22 cellular contexts compared by ENCODE assay signal in the genomic region with DNA sequence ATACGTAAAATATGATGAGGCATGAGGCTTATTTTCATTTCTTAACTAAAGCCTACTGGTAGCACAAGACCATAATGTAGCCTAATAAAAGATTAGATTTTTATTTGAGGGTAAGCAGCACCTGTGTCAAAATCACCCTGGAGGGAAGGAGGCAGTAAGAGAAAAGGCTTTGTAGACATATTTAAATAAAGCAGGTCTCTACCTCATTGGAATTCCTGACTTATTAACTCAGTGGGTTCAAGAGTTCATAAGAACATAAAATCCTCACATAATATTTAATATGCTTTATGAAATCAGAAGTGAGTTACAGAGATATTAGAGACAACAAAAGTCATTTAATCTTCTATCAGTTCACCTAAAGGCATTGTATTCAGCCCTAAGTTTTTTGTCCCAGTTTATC.
DNase-seq lines count a peak whose midpoint lies in the region; ATAC-seq and TF ChIP-seq lines count a peak whose summit lies in the region.
"Had no signal": no experiment of that assay in that cellular context is flagged by ENCODE, and none has a peak within 500 bp of the region (broad histone marks: within the 10 kb centered on the region; RNA-seq: fewer than 3 reads in every experiment).

No MANE protein-coding gene starts in this region.

- intact Hi-C loops in HCT116 (cut with micrococcal nuclease): no loop called here

- no peaks in the 10 kb centered on the region for H3K79me2 ChIP-seq in HCT116 (ENCODE audit: insufficient read depth, low read length)

- no peaks in the 10 kb centered on the region for H3K9me3 Mint-ChIP-seq in nephron
- H3K9me3 Mint-ChIP-seq: H9 had no signal

- H3K27ac Mint-ChIP-seq in nephron: peak overlapping the region in 2 of 3 experiments; percentile 1 to 47
- H3K27ac Mint-ChIP-seq: CD4-positive, CD25-positive, alpha-beta regulatory T cell; H9 had no signal

- RAD21 ChIA-PET in HCT116 (lab: Charles Lee; ENCODE audit: low non-redundant PET in 1 of 2, low total read pairs in 2 of 2, uncharacterized antibody in 2 of 2, unreplicated experiment in 2 of 2): no interaction called here

- H3K36me3 ChIP-seq in HCT116 (ENCODE audit: control insufficient read depth in 1 of 2, insufficient read depth in 2 of 2, low read length in 2 of 2) (no peaks in the 10 kb centered on the region), HAP-1 (replicated peaks) (no peaks in the 10 kb centered on the region)
- H3K36me3 ChIP-seq: BE2C, SJCRH30 had no signal

- no peaks in the 10 kb centered on the region for H3K36me3 Mint-ChIP-seq in nephron (ENCODE audit: low read depth)
- H3K36me3 Mint-ChIP-seq: CD4-positive, CD25-positive, alpha-beta regulatory T cell had no signal

- no TSS peak for BruUV-seq in HCT116 (replicated peaks; lab: Mats Ljungman, UMichigan)

- H3K27ac ChIP-seq in HCT116 (ENCODE audit: low read depth, low read length) (no peak overlapping the region), RWPE1 (no peak overlapping the region)
- H3K27ac ChIP-seq: SJCRH30 had no signal

- DNase-seq in HCT116 (ENCODE audit: low read depth, low spot score) (no peak), RWPE1 (ENCODE audit: low spot score) (peak; percentile 6), choroid plexus epithelial cell (ENCODE audit: low read depth) (peak; percentile 29), HAP-1 (ENCODE audit: low spot score in 2 of 2) (no peak)
- DNase-seq in activated CD4-positive, alpha-beta T cell treated with anti-CD3 and anti-CD28 coated beads for 1 hour: no peak
- DNase-seq: BE2C; CD4-positive, CD25-positive, alpha-beta regulatory T cell; COR-L47; GDM1; H9; Kasumi-1; NCI-H1092 treated with DMSO at 0.1 percent for 48 hours; NCI-H146; NCI-H2081; NCI-H2171 treated with DMSO at 0.1 percent for 48 hours; NCI-H446 treated with DMSO at 0.1 percent for 48 hours; NCI-H748 treated with DMSO at 0.1 percent for 48 hours; OCI-M1; SJCRH30 had no signal

- H3K9me3 ChIP-seq in HCT116 (ENCODE audit: control insufficient read depth in 1 of 2, insufficient read depth in 1 of 2, low read depth in 1 of 2, low read length in 2 of 2) (no peaks in the 10 kb centered on the region), HAP-1 (no peaks in the 10 kb centered on the region)
- H3K9me3 ChIP-seq: BE2C had no signal

- no peak overlapping the region for H3K9ac ChIP-seq in HCT116 (ENCODE audit: low read length)

- H3K4me2 ChIP-seq in HCT116 (ENCODE audit: low read length): peak overlapping the region; percentile 19; the same call in 1 of the 2 replicates

- H3K27me3 ChIP-seq in HCT116 (ENCODE audit: insufficient read depth, low read length) (no peaks in the 10 kb centered on the region), HAP-1 (ENCODE audit: low read depth) (no peaks in the 10 kb centered on the region)
- H3K27me3 ChIP-seq: BE2C, SJCRH30 had no signal

- H3K4me1 ChIP-seq in HCT116 (ENCODE audit: control insufficient read depth in 1 of 2, insufficient read depth in 2 of 2, low read length in 2 of 2): peaks cover 0 to 8% of the 10 kb centered on the region in 2 experiments; a peak in 2 of 4 replicates
- no peaks in the 10 kb centered on the region for H3K4me1 ChIP-seq in HAP-1
- H3K4me1 ChIP-seq: BE2C, SJCRH30 had no signal

- no peak for TF ChIP-seq CTCF in HCT116 (IDR thresholded peaks at IDR 0.05 in 2 of 3, conservative IDR thresholded peaks at IDR 0.05 in 1 of 3; ENCODE audit: borderline replicate concordance in 1 of 3, insufficient read depth in 1 of 3, low read depth in 2 of 3, low read length in 2 of 3)
- TF ChIP-seq CTCF in RWPE1 (conservative IDR thresholded peaks at IDR 0.05; ENCODE audit: low read depth): no peak
- TF ChIP-seq CTCF in choroid plexus epithelial cell (conservative IDR thresholded peaks at IDR 0.05; ENCODE audit: low read depth, low read length): no peak
- TF ChIP-seq CTCF in nephron (IDR thresholded peaks at IDR 0.05; ENCODE audit: unreplicated experiment in 3 of 3): no peak

- TF ChIP-seq POLR2A in HCT116 (IDR thresholded peaks at IDR 0.05; ENCODE audit: borderline replicate concordance, extremely low read depth, insufficient read depth, insufficient read length): no peak

- H3K4me1 Mint-ChIP-seq in nephron: peaks cover 14% of the 10 kb centered on the region
- H3K4me1 Mint-ChIP-seq: CD4-positive, CD25-positive, alpha-beta regulatory T cell had no signal

- POLR2A ChIA-PET in HCT116 (lab: Charles Lee): no interaction called here
- POLR2A ChIA-PET in RWPE1 (lab: Yijun Ruan, JAX; ENCODE audit: low non-redundant PET): no interaction called here

- ATAC-seq in HCT116 (no peak), HG02623 (IDR thresholded peaks at IDR 0.05; ENCODE audit: unreplicated experiment) (no peak), HG03159 (IDR thresholded peaks at IDR 0.05; ENCODE audit: unreplicated experiment) (no peak)

- no peak overlapping the region for H3K4me3 ChIP-seq in HCT116 (replicated peaks in 1 of 2; ENCODE audit: low read depth in 1 of 2, low read length in 2 of 2)
- H3K4me3 ChIP-seq in choroid plexus epithelial cell (ENCODE audit: low read depth, low read length): no peak overlapping the region
- H3K4me3 ChIP-seq in HAP-1: no peak overlapping the region
- H3K4me3 ChIP-seq: SJCRH30 had no signal

- no peak for TF ChIP-seq RAD21 in HCT116 (IDR thresholded peaks at IDR 0.05; ENCODE audit: low read depth)

- H3K9me2 ChIP-seq in HCT116 (ENCODE audit: insufficient read depth): no peaks in the 10 kb centered on the region

- CTCF ChIA-PET in HCT116 (lab: Charles Lee): no interaction called here
- CTCF ChIA-PET in RWPE1 (lab: Yijun Ruan, JAX): no interaction called here

- H3K4me3 Mint-ChIP-seq in nephron: no peak overlapping the region
- H3K4me3 Mint-ChIP-seq: CD4-positive, CD25-positive, alpha-beta regulatory T cell; H9 had no signal

- no peaks in the 10 kb centered on the region for H4K20me1 ChIP-seq in HCT116 (ENCODE audit: insufficient read depth)

- peak overlapping the region; percentile 35 for H2AFZ ChIP-seq in HCT116 (ENCODE audit: low read depth, low read length, poor library complexity, severe bottlenecking)

- in situ Hi-C loops in HAP-1 (cut with MboI; ENCODE audit: low sequenced_read_pairs): no loop called here

- H3K27me3 Mint-ChIP-seq in nephron (ENCODE audit: low read depth): no peaks in the 10 kb centered on the region
- H3K27me3 Mint-ChIP-seq: CD4-positive, CD25-positive, alpha-beta regulatory T cell had no signal

TF ChIP-seq in HCT116, 20 proteins besides CTCF, POLR2A, EP300 and RAD21 (continues in another document):
- TF ChIP-seq FOSL1 (IDR thresholded peaks at IDR 0.05; ENCODE audit: low read depth): no peak
- no peak for TF ChIP-seq SIN3A (IDR thresholded peaks at IDR 0.05; ENCODE audit: low read depth)
- TF ChIP-seq, protein P1, sequence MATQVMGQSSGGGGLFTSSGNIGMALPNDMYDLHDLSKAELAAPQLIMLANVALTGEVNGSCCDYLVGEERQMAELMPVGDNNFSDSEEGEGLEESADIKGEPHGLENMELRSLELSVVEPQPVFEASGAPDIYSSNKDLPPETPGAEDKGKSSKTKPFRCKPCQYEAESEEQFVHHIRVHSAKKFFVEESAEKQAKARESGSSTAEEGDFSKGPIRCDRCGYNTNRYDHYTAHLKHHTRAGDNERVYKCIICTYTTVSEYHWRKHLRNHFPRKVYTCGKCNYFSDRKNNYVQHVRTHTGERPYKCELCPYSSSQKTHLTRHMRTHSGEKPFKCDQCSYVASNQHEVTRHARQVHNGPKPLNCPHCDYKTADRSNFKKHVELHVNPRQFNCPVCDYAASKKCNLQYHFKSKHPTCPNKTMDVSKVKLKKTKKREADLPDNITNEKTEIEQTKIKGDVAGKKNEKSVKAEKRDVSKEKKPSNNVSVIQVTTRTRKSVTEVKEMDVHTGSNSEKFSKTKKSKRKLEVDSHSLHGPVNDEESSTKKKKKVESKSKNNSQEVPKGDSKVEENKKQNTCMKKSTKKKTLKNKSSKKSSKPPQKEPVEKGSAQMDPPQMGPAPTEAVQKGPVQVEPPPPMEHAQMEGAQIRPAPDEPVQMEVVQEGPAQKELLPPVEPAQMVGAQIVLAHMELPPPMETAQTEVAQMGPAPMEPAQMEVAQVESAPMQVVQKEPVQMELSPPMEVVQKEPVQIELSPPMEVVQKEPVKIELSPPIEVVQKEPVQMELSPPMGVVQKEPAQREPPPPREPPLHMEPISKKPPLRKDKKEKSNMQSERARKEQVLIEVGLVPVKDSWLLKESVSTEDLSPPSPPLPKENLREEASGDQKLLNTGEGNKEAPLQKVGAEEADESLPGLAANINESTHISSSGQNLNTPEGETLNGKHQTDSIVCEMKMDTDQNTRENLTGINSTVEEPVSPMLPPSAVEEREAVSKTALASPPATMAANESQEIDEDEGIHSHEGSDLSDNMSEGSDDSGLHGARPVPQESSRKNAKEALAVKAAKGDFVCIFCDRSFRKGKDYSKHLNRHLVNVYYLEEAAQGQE (IDR thresholded peaks at IDR 0.05; ENCODE audit: low read depth): no peak
- no peak for TF ChIP-seq CEBPB (IDR thresholded peaks at IDR 0.05; ENCODE audit: low read depth)
- no peak for TF ChIP-seq SRF (IDR thresholded peaks at IDR 0.05; ENCODE audit: low read depth)
- TF ChIP-seq, protein P2, sequence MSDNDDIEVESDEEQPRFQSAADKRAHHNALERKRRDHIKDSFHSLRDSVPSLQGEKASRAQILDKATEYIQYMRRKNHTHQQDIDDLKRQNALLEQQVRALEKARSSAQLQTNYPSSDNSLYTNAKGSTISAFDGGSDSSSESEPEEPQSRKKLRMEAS (IDR thresholded peaks at IDR 0.05): no peak
- no peak for TF ChIP-seq POLR2AphosphoS5 (IDR thresholded peaks at IDR 0.05; ENCODE audit: low read depth, low read length)
- no peak for TF ChIP-seq TCF7L2 (IDR thresholded peaks at IDR 0.05; ENCODE audit: borderline replicate concordance, extremely low read depth, insufficient read depth, insufficient read length)
- no peak for TF ChIP-seq YY1 (IDR thresholded peaks at IDR 0.05; ENCODE audit: extremely low read depth, insufficient replicate concordance, low read depth, low read length)
- no peak for TF ChIP-seq ELF1 (IDR thresholded peaks at IDR 0.05; ENCODE audit: borderline replicate concordance, low read depth)
- no peak for TF ChIP-seq CBX3 (IDR thresholded peaks at IDR 0.05; ENCODE audit: low read depth)
- TF ChIP-seq EZH2 (IDR thresholded peaks at IDR 0.05): no peak

Comparison
In these comparisons a context has a peak if more than half of its experiments do, and no peak if none do; other contexts are left out.
1. DNase-seq: peak in RWPE1 (single experiment) and choroid plexus epithelial cell (single experiment); none in HCT116 (single experiment), HAP-1 (0 of 2) and activated CD4-positive, alpha-beta T cell treated with anti-CD3 and anti-CD28 coated beads for 1 hour (single experiment).